ENCODE assay signal across 1 cellular context in genomic region chr2:69017080-69017479, GRCh38.
TF ChIP-seq lines count a peak whose summit lies in the region.

No MANE protein-coding gene starts in this region.

TF ChIP-seq in K562, 482 proteins besides CTCF, POLR2A, EP300 and RAD21 (continued from another document):
- TF ChIP-seq ZBTB12 (CRISPR knock-in tag; IDR thresholded peaks at IDR 0.05), result no peak
- no peak for TF ChIP-seq CREM (IDR thresholded peaks at IDR 0.05; ENCODE audit: low read depth)
- no peak for TF ChIP-seq TFAM (CRISPR knock-in tag; conservative IDR thresholded peaks at IDR 0.05)
- no peak for TF ChIP-seq SMARCB1 (IDR thresholded peaks at IDR 0.05; ENCODE audit: insufficient read length, low read depth)
- no peak for TF ChIP-seq SIRT6 (IDR thresholded peaks at IDR 0.05; ENCODE audit: low read depth, low read length)
- TF ChIP-seq NFE2 (IDR thresholded peaks at IDR 0.05; ENCODE audit: low read depth), result peak; percentile 86
- TF ChIP-seq SRSF9 (IDR thresholded peaks at IDR 0.05; ENCODE audit: borderline replicate concordance, low read depth, low read length), result no peak
- no peak for TF ChIP-seq ZKSCAN8 (CRISPR knock-in tag; IDR thresholded peaks at IDR 0.05)
- no peak for TF ChIP-seq PHF21A (IDR thresholded peaks at IDR 0.05; ENCODE audit: borderline replicate concordance, low read depth)
- no peak for TF ChIP-seq HMG20B (CRISPR knock-in tag; IDR thresholded peaks at IDR 0.05)
- TF ChIP-seq VEZF1 (CRISPR knock-in tag; IDR thresholded peaks at IDR 0.05), result no peak
- peak; percentile 98 for TF ChIP-seq C11orf30 (IDR thresholded peaks at IDR 0.05; ENCODE audit: low read depth)
- peak; percentile 93 for TF ChIP-seq BACH1 (tag; IDR thresholded peaks at IDR 0.05)
- no peak for TF ChIP-seq KDM1A (IDR thresholded peaks at IDR 0.05)
- TF ChIP-seq SAP30 (IDR thresholded peaks at IDR 0.05; ENCODE audit: borderline replicate concordance, insufficient read depth, low read depth, low read length, poor library complexity, severe bottlenecking), result no peak
- TF ChIP-seq NCOA4 (IDR thresholded peaks at IDR 0.05; ENCODE audit: partially characterized antibody), result no peak
- no peak for TF ChIP-seq KDM4B (IDR thresholded peaks at IDR 0.05; ENCODE audit: borderline replicate concordance in 2 of 2, low read depth in 1 of 2)
- TF ChIP-seq NFATC3 (IDR thresholded peaks at IDR 0.05), result no peak
- no peak for TF ChIP-seq DACH1 (IDR thresholded peaks at IDR 0.05; ENCODE audit: partially characterized antibody)
- no peak for TF ChIP-seq ARID3B (CRISPR knock-in tag; IDR thresholded peaks at IDR 0.05; ENCODE audit: borderline replicate concordance)
- no peak for TF ChIP-seq ASH1L (IDR thresholded peaks at IDR 0.05; ENCODE audit: borderline replicate concordance, low read depth, partially characterized antibody)
- no peak for TF ChIP-seq CHD4 (IDR thresholded peaks at IDR 0.05; ENCODE audit: insufficient read depth, insufficient replicate concordance, low read depth, low read length, poor library complexity, severe bottlenecking)
- no peak for TF ChIP-seq ZMIZ1 (IDR thresholded peaks at IDR 0.05; ENCODE audit: low read depth in 2 of 2, low read length in 2 of 2)
- no peak for TF ChIP-seq MBD2 (IDR thresholded peaks at IDR 0.05; ENCODE audit: borderline replicate concordance, low read depth)
- TF ChIP-seq ZNF778 (CRISPR knock-in tag; IDR thresholded peaks at IDR 0.05), result no peak
- TF ChIP-seq GTF2E2 (tag; IDR thresholded peaks at IDR 0.05), result no peak
- TF ChIP-seq ATF4 (CRISPR knock-in tag; IDR thresholded peaks at IDR 0.05), result no peak
- no peak for TF ChIP-seq POLR2AphosphoS5 (IDR thresholded peaks at IDR 0.05; ENCODE audit: control insufficient read depth, insufficient read depth, low read depth, low read length)
- no peak for TF ChIP-seq ZNF445 (CRISPR knock-in tag; IDR thresholded peaks at IDR 0.05; ENCODE audit: low read depth)
- TF ChIP-seq BRD4 (IDR thresholded peaks at IDR 0.05), result no peak
